1 cellular context compared by ENCODE assay signal in genomic region chr20:44946266-44946852, GRCh38.
A peak's percentile ranks its signal among the peaks of the same experiment; 100 is the strongest.
TF ChIP-seq lines count a peak whose summit lies in the region.

No MANE protein-coding gene starts in this region.

TF ChIP-seq in HepG2, 621 proteins besides CTCF, POLR2A, EP300 and RAD21:
- TF ChIP-seq ZNF24 (IDR thresholded peaks at IDR 0.05): no peak
- peak; percentile 35; the same call in 1 of the 2 replicates for TF ChIP-seq POLR2AphosphoS5 (IDR thresholded peaks at IDR 0.05; ENCODE audit: low read depth, low read length)
- peak; percentile 43 for TF ChIP-seq RBM22 (optimal IDR thresholded peaks at IDR 0.05; ENCODE audit: low read length)
